ENCODE assay signal across 1 cellular context in the genomic region with DNA sequence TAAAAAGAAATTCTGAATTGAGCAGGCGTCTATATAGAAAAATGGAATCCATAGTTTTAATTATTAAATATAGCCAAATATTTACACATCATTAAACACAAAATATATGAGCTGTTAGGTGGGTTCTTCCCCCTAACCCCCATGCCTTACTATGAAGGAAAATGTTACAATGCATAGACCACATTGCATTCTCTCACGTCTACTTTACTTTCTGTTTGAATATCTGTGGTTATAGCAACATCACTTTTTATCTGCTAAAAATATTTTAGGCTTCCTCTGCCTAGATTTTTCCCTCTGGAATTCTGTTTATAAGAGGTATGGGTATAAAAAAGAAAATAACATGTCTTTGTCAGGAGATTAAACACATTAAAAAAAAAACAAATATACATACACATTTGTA.
TF ChIP-seq lines count a peak whose summit lies in the region.

No MANE protein-coding gene starts in this region.

TF ChIP-seq in HepG2, 621 proteins besides CTCF, POLR2A, EP300 and RAD21:
- TF ChIP-seq, protein P1, sequence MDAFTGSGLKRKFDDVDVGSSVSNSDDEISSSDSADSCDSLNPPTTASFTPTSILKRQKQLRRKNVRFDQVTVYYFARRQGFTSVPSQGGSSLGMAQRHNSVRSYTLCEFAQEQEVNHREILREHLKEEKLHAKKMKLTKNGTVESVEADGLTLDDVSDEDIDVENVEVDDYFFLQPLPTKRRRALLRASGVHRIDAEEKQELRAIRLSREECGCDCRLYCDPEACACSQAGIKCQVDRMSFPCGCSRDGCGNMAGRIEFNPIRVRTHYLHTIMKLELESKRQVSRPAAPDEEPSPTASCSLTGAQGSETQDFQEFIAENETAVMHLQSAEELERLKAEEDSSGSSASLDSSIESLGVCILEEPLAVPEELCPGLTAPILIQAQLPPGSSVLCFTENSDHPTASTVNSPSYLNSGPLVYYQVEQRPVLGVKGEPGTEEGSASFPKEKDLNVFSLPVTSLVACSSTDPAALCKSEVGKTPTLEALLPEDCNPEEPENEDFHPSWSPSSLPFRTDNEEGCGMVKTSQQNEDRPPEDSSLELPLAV (CRISPR knock-in tag; conservative IDR thresholded peaks at IDR 0.05; ENCODE audit: low read depth) = no peak
- TF ChIP-seq IRF2 (CRISPR knock-in tag; IDR thresholded peaks at IDR 0.05) = no peak
- TF ChIP-seq ZNF710 (CRISPR knock-in tag; IDR thresholded peaks at IDR 0.05; ENCODE audit: borderline replicate concordance) = no peak
- TF ChIP-seq SRSF4 (IDR thresholded peaks at IDR 0.05; ENCODE audit: low read depth, low read length, poor library complexity, severe bottlenecking) = no peak
- TF ChIP-seq PREB (CRISPR knock-in tag; IDR thresholded peaks at IDR 0.05) = no peak
- no peak for TF ChIP-seq ZIK1 (CRISPR knock-in tag; IDR thresholded peaks at IDR 0.05; ENCODE audit: borderline replicate concordance, low read depth)
- no peak for TF ChIP-seq RAD51 (IDR thresholded peaks at IDR 0.05; ENCODE audit: borderline replicate concordance)
- TF ChIP-seq, protein P2, sequence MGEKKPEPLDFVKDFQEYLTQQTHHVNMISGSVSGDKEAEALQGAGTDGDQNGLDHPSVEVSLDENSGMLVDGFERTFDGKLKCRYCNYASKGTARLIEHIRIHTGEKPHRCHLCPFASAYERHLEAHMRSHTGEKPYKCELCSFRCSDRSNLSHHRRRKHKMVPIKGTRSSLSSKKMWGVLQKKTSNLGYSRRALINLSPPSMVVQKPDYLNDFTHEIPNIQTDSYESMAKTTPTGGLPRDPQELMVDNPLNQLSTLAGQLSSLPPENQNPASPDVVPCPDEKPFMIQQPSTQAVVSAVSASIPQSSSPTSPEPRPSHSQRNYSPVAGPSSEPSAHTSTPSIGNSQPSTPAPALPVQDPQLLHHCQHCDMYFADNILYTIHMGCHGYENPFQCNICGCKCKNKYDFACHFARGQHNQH (CRISPR knock-in tag; IDR thresholded peaks at IDR 0.05) = no peak
- no peak for TF ChIP-seq ZNF3 (CRISPR knock-in tag; IDR thresholded peaks at IDR 0.05)
